In the genomic region with DNA sequence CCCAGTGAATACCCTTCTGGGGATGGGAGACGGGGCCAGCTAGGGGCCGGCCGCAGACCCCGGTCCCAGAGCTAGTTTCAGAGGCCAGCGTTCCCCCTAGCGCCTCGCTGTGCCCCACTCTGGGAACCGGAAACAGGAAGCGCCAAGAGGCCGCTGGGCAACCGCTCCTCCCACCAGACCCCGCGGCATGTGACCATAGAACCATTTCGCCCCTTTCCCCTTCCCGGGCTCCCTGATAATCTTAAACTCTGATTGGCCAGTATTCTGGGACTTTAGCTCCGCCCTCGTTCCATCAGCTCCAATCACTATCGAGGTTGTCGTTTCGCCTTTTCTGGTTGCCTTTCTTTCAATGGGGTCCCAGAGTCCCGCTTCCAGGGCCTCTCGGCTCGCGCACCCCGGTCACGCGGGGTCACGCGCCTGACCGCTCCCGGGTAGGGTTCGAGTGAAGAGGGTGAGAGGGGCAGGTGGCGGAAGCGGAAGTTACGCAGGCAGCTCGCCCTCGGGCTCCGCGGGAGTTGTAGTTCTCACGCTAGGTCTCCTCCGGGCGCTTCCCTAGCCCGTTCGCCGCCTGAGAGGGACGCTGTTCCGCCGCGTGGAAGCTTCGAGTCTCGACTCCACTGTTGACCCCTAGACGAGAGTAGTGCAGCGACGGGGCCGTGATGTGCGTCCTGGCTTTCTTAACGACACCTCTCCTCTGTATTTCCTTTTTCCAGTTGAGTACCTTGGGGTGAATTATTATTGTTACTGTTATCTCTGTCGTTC, we compare ENCODE assay signal across 8 cellular contexts. TPM values are rescaled to one million over a fixed set of nuclear protein-coding genes. Genes with fewer than 3 reads are reported as not detected.
A peak's percentile ranks its signal among the peaks of the same experiment; 100 is the strongest.
DNase-seq lines count a peak whose midpoint lies in the region; ATAC-seq and TF ChIP-seq lines count a peak whose summit lies in the region.

A gene (minus strand): TSS at position 121 of the 762 bp plus-strand sequence. CDS start 3,241 bp downstream, outside the sequence.

- POLR2A ChIA-PET in activated CD4-positive, alpha-beta T cell treated with anti-CD3 and anti-CD28 coated beads, Interleukin-2, amount 10 ng/mL, durations not matched to agents 7 days and 5 days (lab: Charles Lee): interaction anchor here (1.0 kb wide), 1 partner anchor 305 kb away, joined by 4 read pairs; no protein-coding TSS in a partner anchor

- intact Hi-C loops in CD14-positive monocyte (cut with micrococcal nuclease) (loop anchor here (2.0 to 5.0 kb wide), 2 partner anchors 83 to 89 kb away; no protein-coding TSS in a partner anchor), left colon (cut with DNase I, micrococcal nuclease) (loop anchor here in 1 of 2 donors (5.0 kb wide), 1 partner anchor 88 kb away; no protein-coding TSS in a partner anchor)

- peak within 1 kb of the TSS; percentile 98 for H3K4me3 Mint-ChIP-seq in CD14-positive monocyte
- peak within 1 kb of the TSS; percentile 99 for H3K4me3 Mint-ChIP-seq in activated CD4-positive, alpha-beta T cell treated with anti-CD3 and anti-CD28 coated beads, Interleukin-2, amount 10 ng/mL, durations not matched to agents 7 days and 5 days

- peaks cover 22 to 35% of the 10 kb centered on the region in 2 donors for H3K36me3 Mint-ChIP-seq in CD14-positive monocyte
- peaks cover 44% of the 10 kb centered on the region for H3K36me3 Mint-ChIP-seq in activated CD4-positive, alpha-beta T cell treated with anti-CD3 and anti-CD28 coated beads, Interleukin-2, amount 10 ng/mL, durations not matched to agents 7 days and 5 days (ENCODE audit: low read depth)

- H3K27ac Mint-ChIP-seq in CD14-positive monocyte: peak within 1 kb of the TSS; percentile 95 to 100 (median 99)
- H3K27ac Mint-ChIP-seq in activated CD4-positive, alpha-beta T cell treated with anti-CD3 and anti-CD28 coated beads, Interleukin-2, amount 10 ng/mL, durations not matched to agents 7 days and 5 days: peak within 1 kb of the TSS; percentile 92

- no peak for TF ChIP-seq CTCF in CD14-positive monocyte (IDR thresholded peaks at IDR 0.05)

- H3K4me1 Mint-ChIP-seq in CD14-positive monocyte: peaks cover 40% of the 10 kb centered on the region
- H3K4me1 Mint-ChIP-seq in activated CD4-positive, alpha-beta T cell treated with anti-CD3 and anti-CD28 coated beads, Interleukin-2, amount 10 ng/mL, durations not matched to agents 7 days and 5 days: peaks cover 67% of the 10 kb centered on the region

- H3K27me3 Mint-ChIP-seq in CD14-positive monocyte (ENCODE audit: low read depth in 3 of 3): peaks cover 0 to 4% (median 0%) of the 10 kb centered on the region in 3 donors
- H3K27me3 Mint-ChIP-seq in activated CD4-positive, alpha-beta T cell treated with anti-CD3 and anti-CD28 coated beads, Interleukin-2, amount 10 ng/mL, durations not matched to agents 7 days and 5 days: no peaks in the 10 kb centered on the region

- ATAC-seq in GM19351 (IDR thresholded peaks at IDR 0.05; ENCODE audit: unreplicated experiment) (peak; percentile 78), HG03521 (IDR thresholded peaks at IDR 0.05; ENCODE audit: unreplicated experiment) (peak; percentile 83), left colon (peak; percentile 92)

- H3K9me3 Mint-ChIP-seq in CD14-positive monocyte: peaks cover 0 to 14% (median 7%) of the 10 kb centered on the region in 7 donors
- H3K9me3 Mint-ChIP-seq in activated CD4-positive, alpha-beta T cell treated with anti-CD3 and anti-CD28 coated beads, Interleukin-2, amount 10 ng/mL, durations not matched to agents 7 days and 5 days: peaks cover 16% of the 10 kb centered on the region

- peak; percentile 92 for DNase-seq in CD14-positive monocyte (ENCODE audit: low spot score)
- peak; percentile 98 for DNase-seq in NCI-H69 (lab: John Stamatoyannopoulos, UW)
- peak; percentile 93 for DNase-seq in activated CD4-positive, alpha-beta T cell treated with anti-CD3 and anti-CD28 coated beads, Interleukin-2, amount 10 ng/mL, durations not matched to agents 7 days and 5 days
- DNase-seq in cortex of kidney (lab: John Stamatoyannopoulos, UW): peak; percentile 51
- peak; percentile 95 for DNase-seq in left colon
- DNase-seq in stimulated activated CD4-positive, alpha-beta T cell treated with anti-CD3 and anti-CD28 coated beads, Interleukin-1b, Interleukin-23, amount 100 ng/mL, for 48 hours: peak; percentile 94

- CTCF ChIA-PET in activated CD4-positive, alpha-beta T cell treated with anti-CD3 and anti-CD28 coated beads, Interleukin-2, amount 10 ng/mL, durations not matched to agents 7 days and 5 days (lab: Charles Lee): interaction anchor here (0.7 to 3.9 kb wide), 9 partner anchors 18 to 248 kb away, joined by 3 to 19 read pairs (median 3); a partner anchor contains a TSS

RNA-seq across cellular contexts. Expression of the gene that starts here (rescaled TPM):
- polyA plus RNA-seq in CD14-positive monocyte: 100 to 1,000 TPM; 268 to 285 TPM
- 100 to 1,000 TPM; 181 to 224 TPM for total RNA-seq in activated CD4-positive, alpha-beta T cell treated with anti-CD3 and anti-CD28 coated beads, Interleukin-2, amount 10 ng/mL, durations not matched to agents 7 days and 5 days
- total RNA-seq in left colon: 10 to 100 TPM; 90.3 to 96.1 TPM

Comparison
In these comparisons a context has a peak if more than half of its experiments do, and no peak if none do; other contexts are left out.
1. Peak in every context shown above with its lines: DNase-seq and ATAC-seq.